14 cellular contexts compared by ENCODE assay signal in genomic region chr10:34222359-34222758, GRCh38.
"Had no signal": no experiment of that assay in that cellular context is flagged by ENCODE, and none has a peak within 500 bp of the region (broad histone marks: within the 10 kb centered on the region; RNA-seq: fewer than 3 reads in every experiment).

No MANE protein-coding gene starts in this region.

- DNase-seq: activated CD4-positive, alpha-beta memory T cell treated with anti-CD3 and anti-CD28 coated beads, Interleukin-2, amount 10 ng/mL, durations not matched to agents 7 days and 5 days; activated gamma-delta T cell; activated naive CD8-positive, alpha-beta T cell treated with anti-CD3 and anti-CD28 coated beads for 36 hours; activated T-cell treated with anti-CD3 and anti-CD28 coated beads, Interleukin-2, amount 50 U/mL, for 48 hours; anterior cingulate cortex; foreskin melanocyte; head of caudate nucleus; natural killer cell; ovary; stimulated activated CD4-positive, alpha-beta T cell treated with anti-CD3 and anti-CD28 coated beads, Interleukin-4, amount 100 ng/mL, for 1 hour; stimulated activated CD8-positive, alpha-beta memory T cell treated with anti-CD3 and anti-CD28 coated beads, Interleukin-4, amount 100 ng/mL, for 48 hours had no signal

- H3K27me3 ChIP-seq: ovary had no signal

- H3K36me3 ChIP-seq: ovary had no signal

- H3K36me3 Mint-ChIP-seq: activated naive CD8-positive, alpha-beta T cell treated with anti-CD3 and anti-CD28 coated beads for 36 hours; natural killer cell had no signal

- H3K4me3 ChIP-seq: ovary had no signal

- H3K4me1 Mint-ChIP-seq: activated CD4-positive, alpha-beta memory T cell treated with anti-CD3 and anti-CD28 coated beads, Interleukin-2, amount 10 ng/mL, durations not matched to agents 7 days and 5 days had no signal

- H3K9me3 Mint-ChIP-seq: activated CD4-positive, alpha-beta memory T cell treated with anti-CD3 and anti-CD28 coated beads, Interleukin-2, amount 10 ng/mL, durations not matched to agents 7 days and 5 days; natural killer cell; T-helper 2 cell treated with Interferon-gamma antibody and Interleukin-4, amounts not matched to agents 5 μg/mL and 100 μg/mL, for 36 hours had no signal

- H3K27ac ChIP-seq: ovary had no signal

- ATAC-seq: natural killer cell had no signal

- H3K9me3 ChIP-seq: ovary had no signal

- H3K27ac Mint-ChIP-seq: activated CD4-positive, alpha-beta memory T cell treated with anti-CD3 and anti-CD28 coated beads, Interleukin-2, amount 10 ng/mL, durations not matched to agents 7 days and 5 days; activated naive CD8-positive, alpha-beta T cell treated with anti-CD3 and anti-CD28 coated beads for 36 hours; natural killer cell; T-helper 2 cell treated with Interferon-gamma antibody and Interleukin-4, amounts not matched to agents 5 μg/mL and 100 μg/mL, for 36 hours had no signal

- H3K4me3 Mint-ChIP-seq: activated CD4-positive, alpha-beta memory T cell treated with anti-CD3 and anti-CD28 coated beads, Interleukin-2, amount 10 ng/mL, durations not matched to agents 7 days and 5 days; activated naive CD8-positive, alpha-beta T cell treated with anti-CD3 and anti-CD28 coated beads for 36 hours; natural killer cell; T-helper 2 cell treated with Interferon-gamma antibody and Interleukin-4, amounts not matched to agents 5 μg/mL and 100 μg/mL, for 36 hours had no signal

- FAIRE-seq: colon, islet of Langerhans had no signal

- H3K27me3 Mint-ChIP-seq: activated CD4-positive, alpha-beta memory T cell treated with anti-CD3 and anti-CD28 coated beads, Interleukin-2, amount 10 ng/mL, durations not matched to agents 7 days and 5 days had no signal
